ENCODE assay signal across 23 cellular contexts in genomic region chr4:124737619-124738018, GRCh38.
"Had no signal": no experiment of that assay in that cellular context is flagged by ENCODE, and none has a peak within 500 bp of the region (broad histone marks: within the 10 kb centered on the region; RNA-seq: fewer than 3 reads in every experiment).

No MANE protein-coding gene starts in this region.

- H3K36me3 Mint-ChIP-seq: naive thymus-derived CD4-positive, alpha-beta T cell; neural progenitor cell; stimulated activated naive B cell treated with anti-CD40 and anti-IgM and Interleukin-4, amounts not matched to agents 10 μg/mL and 1 μg/mL and 100 μg/mL, for 72 hours had no signal

- H3K27ac ChIP-seq: gastrocnemius medialis, neural progenitor cell, prostate gland, right atrium auricular region, thoracic aorta, tibial nerve, upper lobe of left lung had no signal

- H3K4me1 Mint-ChIP-seq: naive thymus-derived CD4-positive, alpha-beta T cell; stimulated activated naive B cell treated with anti-CD40 and anti-IgM and Interleukin-4, amounts not matched to agents 10 μg/mL and 1 μg/mL and 100 μg/mL, for 72 hours had no signal

- H3K9me3 ChIP-seq: gastrocnemius medialis, prostate gland, right atrium auricular region, thoracic aorta, tibial nerve, upper lobe of left lung had no signal

- H3K27me3 ChIP-seq: gastrocnemius medialis, neural progenitor cell, right atrium auricular region, tibial nerve, upper lobe of left lung had no signal

- H3K27me3 Mint-ChIP-seq: effector memory CD8-positive, alpha-beta T cell; stimulated activated naive CD8-positive, alpha-beta T cell treated with anti-CD3 and anti-CD28 coated beads, Interleukin-15, Interleukin-2, amounts not matched to agents 100 ng/mL and 50 ng/mL, for 24 hours had no signal

- H2AFZ ChIP-seq: neural progenitor cell had no signal

- H3K4me3 Mint-ChIP-seq: effector memory CD8-positive, alpha-beta T cell; naive thymus-derived CD4-positive, alpha-beta T cell; nephron; neural progenitor cell; stimulated activated naive B cell treated with anti-CD40 and anti-IgM and Interleukin-4, amounts not matched to agents 10 μg/mL and 1 μg/mL and 100 μg/mL, for 72 hours; stimulated activated naive CD8-positive, alpha-beta T cell treated with anti-CD3 and anti-CD28 coated beads, Interleukin-15, Interleukin-2, amounts not matched to agents 100 ng/mL and 50 ng/mL, for 24 hours had no signal

- H3K4me1 ChIP-seq: gastrocnemius medialis, prostate gland, right atrium auricular region, tibial nerve, upper lobe of left lung had no signal

- H3K9ac ChIP-seq: neural progenitor cell had no signal

- H3K4me3 ChIP-seq: gastrocnemius medialis, lung, neural progenitor cell, prostate gland, right atrium auricular region, thoracic aorta, tibial nerve, upper lobe of left lung had no signal

- H3K36me3 ChIP-seq: gastrocnemius medialis, neural progenitor cell, prostate gland, right atrium auricular region, thoracic aorta, tibial nerve, upper lobe of left lung had no signal

- H3K4me2 ChIP-seq: neural progenitor cell had no signal

- DNase-seq: cerebellar nuclear complex; cortex of kidney; effector memory CD8-positive, alpha-beta T cell; foreskin fibroblast; gastrocnemius medialis; head of caudate nucleus; kidney; mesenchymal stem cell; midbrain; naive thymus-derived CD4-positive, alpha-beta T cell; stimulated activated naive B cell treated with anti-CD40 and anti-IgM and Interleukin-4, amounts not matched to agents 10 μg/mL and 1 μg/mL and 100 μg/mL, for 72 hours; upper lobe of left lung had no signal

- ATAC-seq: effector memory CD8-positive, alpha-beta T cell; esophagus mucosa; gastrocnemius medialis; left lobe of liver; naive thymus-derived CD4-positive, alpha-beta T cell; sciatic nerve; stimulated activated naive B cell treated with anti-CD40 and anti-IgM and Interleukin-4, amounts not matched to agents 10 μg/mL and 1 μg/mL and 100 μg/mL, for 72 hours had no signal

- H3K9me3 Mint-ChIP-seq: naive thymus-derived CD4-positive, alpha-beta T cell; nephron; neural progenitor cell; stimulated activated naive B cell treated with anti-CD40 and anti-IgM and Interleukin-4, amounts not matched to agents 10 μg/mL and 1 μg/mL and 100 μg/mL, for 72 hours; stimulated activated naive CD8-positive, alpha-beta T cell treated with anti-CD3 and anti-CD28 coated beads, Interleukin-15, Interleukin-2, amounts not matched to agents 100 ng/mL and 50 ng/mL, for 24 hours had no signal
